33 cellular contexts compared by ENCODE assay signal in the genomic region with DNA sequence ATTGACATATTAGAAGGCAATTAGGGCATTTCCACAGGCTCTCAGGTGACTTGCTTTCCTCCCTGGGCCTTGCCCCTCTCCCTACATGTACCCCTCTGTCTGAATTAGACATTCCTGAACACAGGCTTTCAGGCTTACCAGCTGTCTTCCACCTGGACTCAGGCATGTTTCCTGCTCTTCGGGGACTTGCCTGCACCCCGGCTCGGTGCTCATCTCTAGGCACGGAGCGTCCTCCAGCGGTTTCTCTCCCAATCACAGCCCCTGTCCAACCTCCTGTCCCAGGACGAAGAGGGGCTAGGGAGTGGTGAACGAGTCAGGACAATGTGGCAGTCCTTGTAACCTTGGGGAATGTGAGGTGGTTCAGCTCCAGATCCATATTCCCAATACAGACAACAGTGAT. TPM values are rescaled to one million over a fixed set of nuclear protein-coding genes. Genes with fewer than 3 reads are reported as not detected.
DNase-seq lines count a peak whose midpoint lies in the region; ATAC-seq, FAIRE-seq and TF ChIP-seq lines count a peak whose summit lies in the region.
"Had no signal": no experiment of that assay in that cellular context is flagged by ENCODE, and none has a peak within 500 bp of the region (broad histone marks: within the 10 kb centered on the region; RNA-seq: fewer than 3 reads in every experiment).

No MANE protein-coding gene starts in this region.

- H3K9me2 ChIP-seq in OCI-LY1 (ENCODE audit: low read depth, low read length): no peaks in the 10 kb centered on the region

- WGBS in endodermal cell (ENCODE audit: insufficient coverage in 1 of 2, insufficient read length in 1 of 2), 2 experiments: 74 to 86% methylated on average over 6 to 8 of the region's 8 CpGs

- H3F3A ChIP-seq in OCI-LY1 (ENCODE audit: insufficient read depth, low read length): no peaks in the 10 kb centered on the region

- H3K79me2 ChIP-seq in OCI-LY1 (ENCODE audit: insufficient read depth, low read length): no peaks in the 10 kb centered on the region

- H4K20me1 ChIP-seq in OCI-LY1 (ENCODE audit: insufficient read depth, low read length): no peaks in the 10 kb centered on the region
- H4K20me1 ChIP-seq: BLaER1 treated with 17β-estradiol and CSF1 and Interleukin-3, amounts not matched to agents 10 nM and 100 nM had no signal

- no peak for FAIRE-seq in GM12891 (lab: Jason Lieb, UNC)

- H3K36me3 ChIP-seq in OCI-LY1 (ENCODE audit: insufficient read depth, low read length) (no peaks in the 10 kb centered on the region), endodermal cell (ENCODE audit: control insufficient read depth, insufficient read depth, low read length) (no peaks in the 10 kb centered on the region)
- H3K36me3 ChIP-seq: BLaER1 treated with 17β-estradiol and CSF1 and Interleukin-3, amounts not matched to agents 10 nM and 100 nM; breast epithelium; colonic mucosa; esophagus muscularis mucosa; SJSA1; suprapubic skin had no signal

- CTCF ChIA-PET in MCF 10A (lab: Yijun Ruan, JAX): interaction anchor here (1.2 to 20.7 kb wide), 5 partner anchors 20 to 251 kb away, joined by 5 to 808 read pairs (median 273); partner anchors contain the start of genes KCNC4 and LAMTOR5

- no peak overlapping the region for H3K27ac ChIP-seq in OCI-LY1 (ENCODE audit: low read depth, low read length, poor library complexity, severe bottlenecking)
- no peak overlapping the region for H3K27ac ChIP-seq in endodermal cell (ENCODE audit: low read depth, low read length)
- H3K27ac ChIP-seq: BLaER1 treated with 17β-estradiol and CSF1 and Interleukin-3, amounts not matched to agents 10 nM and 100 nM; breast epithelium; colonic mucosa; esophagus muscularis mucosa; SJSA1; suprapubic skin; VCaP had no signal

- no peak overlapping the region for H3K4me3 ChIP-seq in OCI-LY1 (ENCODE audit: low read depth, low read length, poor library complexity, severe bottlenecking)
- H3K4me3 ChIP-seq in endodermal cell (ENCODE audit: low read length): no peak overlapping the region
- H3K4me3 ChIP-seq: BLaER1 treated with 17β-estradiol and CSF1 and Interleukin-3, amounts not matched to agents 10 nM and 100 nM; breast epithelium; colonic mucosa; esophagus muscularis mucosa; SJSA1; smooth muscle cell; suprapubic skin had no signal

- H3K4me3 Mint-ChIP-seq in endodermal cell (no peak overlapping the region), naive B cell (no peak overlapping the region), MCF 10A (ENCODE audit: unreplicated experiment) (no peak overlapping the region)
- H3K4me3 Mint-ChIP-seq: activated CD4-positive, alpha-beta T cell treated with anti-CD3 and anti-CD28 coated beads, Interleukin-2, amount 10 ng/mL, durations not matched to agents 7 days and 5 days; activated CD8-positive, alpha-beta memory T cell treated with anti-CD3 and anti-CD28 coated beads, Interleukin-2, amount 10 ng/mL, durations not matched to agents 7 days and 5 days; activated naive CD4-positive, alpha-beta T cell treated with anti-CD3 and anti-CD28 coated beads for 36 hours; activated T-cell treated with anti-CD3 and anti-CD28 coated beads, Interleukin-2, amount 50 U/mL, for 72 hours; effector memory CD8-positive, alpha-beta T cell; T-helper 17 cell had no signal

- peak overlapping the region; percentile 61 for H3K27ac Mint-ChIP-seq in endodermal cell
- H3K27ac Mint-ChIP-seq in naive B cell: peak overlapping the region in 4 of 6 donors; percentile 7 to 77 (median 36)
- H3K27ac Mint-ChIP-seq in MCF 10A (ENCODE audit: low read depth, unreplicated experiment): no peak overlapping the region
- H3K27ac Mint-ChIP-seq: activated CD4-positive, alpha-beta T cell treated with anti-CD3 and anti-CD28 coated beads, Interleukin-2, amount 10 ng/mL, durations not matched to agents 7 days and 5 days; activated CD8-positive, alpha-beta memory T cell treated with anti-CD3 and anti-CD28 coated beads, Interleukin-2, amount 10 ng/mL, durations not matched to agents 7 days and 5 days; activated naive CD4-positive, alpha-beta T cell treated with anti-CD3 and anti-CD28 coated beads for 36 hours; activated T-cell treated with anti-CD3 and anti-CD28 coated beads, Interleukin-2, amount 50 U/mL, for 72 hours; effector memory CD8-positive, alpha-beta T cell; T-helper 17 cell had no signal

- H3K27me3 Mint-ChIP-seq in endodermal cell (ENCODE audit: insufficient read depth) (no peaks in the 10 kb centered on the region), naive B cell (peaks cover 5 to 35% (median 28%) of the 10 kb centered on the region in 3 donors), MCF 10A (ENCODE audit: insufficient read depth, unreplicated experiment) (peaks cover 37% of the 10 kb centered on the region)

- H2AFZ ChIP-seq in OCI-LY1 (ENCODE audit: low read length): no peak overlapping the region

- POLR2A ChIA-PET in MCF 10A (lab: Yijun Ruan, JAX): interaction anchor here (0.6 to 1.6 kb wide), 2 partner anchors 42 to 49 kb away, joined by 3 read pairs; no protein-coding TSS in a partner anchor

- ATAC-seq in naive B cell (ENCODE audit: low read depth in 2 of 2) (no peak), GM18867 (IDR thresholded peaks at IDR 0.05; ENCODE audit: unreplicated experiment) (no peak)
- ATAC-seq: activated CD8-positive, alpha-beta memory T cell treated with anti-CD3 and anti-CD28 coated beads, Interleukin-2, amount 10 ng/mL, durations not matched to agents 7 days and 5 days; activated T-cell treated with anti-CD3 and anti-CD28 coated beads, Interleukin-2, amount 50 U/mL, for 72 hours; effector memory CD8-positive, alpha-beta T cell; T-helper 17 cell had no signal

- H3K4me1 ChIP-seq in OCI-LY1 (ENCODE audit: insufficient read depth, low read length, severe bottlenecking) (no peaks in the 10 kb centered on the region), endodermal cell (ENCODE audit: control insufficient read depth, insufficient read depth, low read length) (peaks cover 6% of the 10 kb centered on the region)
- H3K4me1 ChIP-seq: breast epithelium, colonic mucosa, esophagus muscularis mucosa, SJSA1, suprapubic skin had no signal

- H3K27me3 ChIP-seq in OCI-LY1 (ENCODE audit: insufficient read depth, low read length) (peaks cover 3% of the 10 kb centered on the region; the same call in 1 of the 2 replicates), endodermal cell (ENCODE audit: control insufficient read depth, insufficient read depth, low read length, poor library complexity, severe bottlenecking) (no peaks in the 10 kb centered on the region)
- H3K27me3 ChIP-seq: BLaER1 treated with 17β-estradiol and CSF1 and Interleukin-3, amounts not matched to agents 10 nM and 100 nM; colonic mucosa had no signal

- no peaks in the 10 kb centered on the region for H3K9me3 Mint-ChIP-seq in endodermal cell
- no peaks in the 10 kb centered on the region for H3K9me3 Mint-ChIP-seq in naive B cell
- H3K9me3 Mint-ChIP-seq in MCF 10A (ENCODE audit: unreplicated experiment): no peaks in the 10 kb centered on the region
- H3K9me3 Mint-ChIP-seq: activated CD4-positive, alpha-beta T cell treated with anti-CD3 and anti-CD28 coated beads, Interleukin-2, amount 10 ng/mL, durations not matched to agents 7 days and 5 days; activated naive CD4-positive, alpha-beta T cell treated with anti-CD3 and anti-CD28 coated beads for 36 hours; activated T-cell treated with anti-CD3 and anti-CD28 coated beads, Interleukin-2, amount 50 U/mL, for 72 hours; effector memory CD8-positive, alpha-beta T cell had no signal

- no peak for TF ChIP-seq POLR2A in GM12891 (IDR thresholded peaks at IDR 0.05; ENCODE audit: low read depth, low read length)

- H3K4me1 Mint-ChIP-seq in endodermal cell (peaks cover 19% of the 10 kb centered on the region), naive B cell (no peaks in the 10 kb centered on the region), MCF 10A (ENCODE audit: insufficient read depth, unreplicated experiment) (no peaks in the 10 kb centered on the region)
- H3K4me1 Mint-ChIP-seq: activated CD4-positive, alpha-beta T cell treated with anti-CD3 and anti-CD28 coated beads, Interleukin-2, amount 10 ng/mL, durations not matched to agents 7 days and 5 days; activated CD8-positive, alpha-beta memory T cell treated with anti-CD3 and anti-CD28 coated beads, Interleukin-2, amount 10 ng/mL, durations not matched to agents 7 days and 5 days; T-helper 17 cell had no signal

- no peak overlapping the region for H3K4me2 ChIP-seq in OCI-LY1 (ENCODE audit: low read length)
- H3K4me2 ChIP-seq: BLaER1 treated with 17β-estradiol and CSF1 and Interleukin-3, amounts not matched to agents 10 nM and 100 nM; smooth muscle cell had no signal

- H3K9me3 ChIP-seq in OCI-LY1 (ENCODE audit: low read length): no peaks in the 10 kb centered on the region
- H3K9me3 ChIP-seq in endodermal cell (ENCODE audit: control insufficient read depth, low read length): no peaks in the 10 kb centered on the region
- H3K9me3 ChIP-seq: BLaER1 treated with 17β-estradiol and CSF1 and Interleukin-3, amounts not matched to agents 10 nM and 100 nM; breast epithelium; colonic mucosa; esophagus muscularis mucosa; SJSA1; suprapubic skin had no signal

- peak; percentile 18 for DNase-seq in ELR (ENCODE audit: low read depth)
- DNase-seq in endodermal cell: peak; percentile 92
- no peak for DNase-seq in naive B cell
- DNase-seq in GM12891 (ENCODE audit: insufficient read length, low spot score): no peak
- no peak for DNase-seq in MCF 10A (ENCODE audit: unreplicated experiment)
- DNase-seq in NCI-H1694 (lab: John Stamatoyannopoulos, UW): no peak
- DNase-seq: activated CD4-positive, alpha-beta T cell treated with anti-CD3 and anti-CD28 coated beads, Interleukin-2, amount 10 ng/mL, durations not matched to agents 7 days and 5 days; activated CD8-positive, alpha-beta memory T cell treated with anti-CD3 and anti-CD28 coated beads, Interleukin-2, amount 10 ng/mL, durations not matched to agents 7 days and 5 days; activated naive CD4-positive, alpha-beta T cell treated with anti-CD3 and anti-CD28 coated beads for 36 hours; activated T-cell treated with anti-CD3 and anti-CD28 coated beads, Interleukin-2, amount 50 U/mL, for 72 hours; amniotic stem cell; colonic mucosa; DND-41; effector memory CD8-positive, alpha-beta T cell; hypothalamus; kidney glomerular epithelial cell; MV-4-11; NCI-H146; NCI-H524; occipital lobe; T-helper 17 cell had no signal

- no peak overlapping the region for H3K9ac ChIP-seq in OCI-LY1 (ENCODE audit: low read length)
- H3K9ac ChIP-seq in endodermal cell (ENCODE audit: extremely low read depth, low read length, poor library complexity, severe bottlenecking): no peak overlapping the region
- H3K9ac ChIP-seq: BLaER1 treated with 17β-estradiol and CSF1 and Interleukin-3, amounts not matched to agents 10 nM and 100 nM had no signal

- BruUV-seq in MCF 10A (replicated peaks; lab: Mats Ljungman, UMichigan): no TSS peak

- intact Hi-C loops in MCF 10A (cut with micrococcal nuclease): no loop called here

- no peaks in the 10 kb centered on the region for H3K36me3 Mint-ChIP-seq in endodermal cell (ENCODE audit: low read depth)
- H3K36me3 Mint-ChIP-seq in naive B cell: no peaks in the 10 kb centered on the region
- peaks cover 10% of the 10 kb centered on the region for H3K36me3 Mint-ChIP-seq in MCF 10A (ENCODE audit: insufficient read depth, unreplicated experiment)
- H3K36me3 Mint-ChIP-seq: activated CD8-positive, alpha-beta memory T cell treated with anti-CD3 and anti-CD28 coated beads, Interleukin-2, amount 10 ng/mL, durations not matched to agents 7 days and 5 days had no signal

- peak; percentile 45; the same call in 1 of the 2 replicates for TF ChIP-seq CTCF in OCI-LY1 (IDR thresholded peaks at IDR 0.05; ENCODE audit: low read length)
- TF ChIP-seq CTCF in endodermal cell (conservative IDR thresholded peaks at IDR 0.05): peak; percentile 82
- TF ChIP-seq CTCF in MCF 10A (IDR thresholded peaks at IDR 0.05; ENCODE audit: unreplicated experiment): no peak

RNA-seq across cellular contexts. Expression of gene PROK1, which starts 4.2 kb away (rescaled TPM):
- under 1 TPM in 1 of 2 donors, not detected in 1; 0.20 TPM for total RNA-seq in endodermal cell
- polyA plus RNA-seq in endodermal cell (2013, experiment 1 of 2): not detected
- polyA plus RNA-seq in endodermal cell (2013, experiment 2 of 2): not detected
- under 1 TPM in 2 of 6 donors, not detected in 4; 0.21 to 0.71 TPM for polyA plus RNA-seq in naive B cell (ENCODE audit: low read depth in 6 of 6)
- not detected for polyA plus RNA-seq in GM12891 (2012; ENCODE audit: low read depth, missing spikeins)
- total RNA-seq in MCF 10A (2022): not detected in 2 replicates
- total RNA-seq: activated CD4-positive, alpha-beta T cell treated with anti-CD3 and anti-CD28 coated beads, Interleukin-2, amount 10 ng/mL, durations not matched to agents 7 days and 5 days; activated CD8-positive, alpha-beta memory T cell treated with anti-CD3 and anti-CD28 coated beads, Interleukin-2, amount 10 ng/mL, durations not matched to agents 7 days and 5 days; activated naive CD4-positive, alpha-beta T cell treated with anti-CD3 and anti-CD28 coated beads for 36 hours; colonic mucosa; esophagus muscularis mucosa; myocyte; occipital lobe; renal cortical epithelial cell; SJSA1; T-helper 17 cell; urinary bladder had no signal

RNA-seq across cellular contexts. Expression of gene LAMTOR5, which starts 47.7 kb away (rescaled TPM):
- total RNA-seq in endodermal cell: 100 to 1,000 TPM; 104 to 132 TPM
- polyA plus RNA-seq in endodermal cell (2013, experiment 1 of 2): 157 TPM
- 145 TPM for polyA plus RNA-seq in endodermal cell (2013, experiment 2 of 2)
- polyA plus RNA-seq in naive B cell (ENCODE audit: low read depth in 6 of 6): 100 to 1,000 TPM; 472 to 651 (median 493) TPM
- polyA plus RNA-seq in GM12891 (2012; ENCODE audit: low read depth, missing spikeins): 281 TPM
- total RNA-seq in MCF 10A (2022): 111 and 127 TPM in 2 replicates

Comparison
In these comparisons a context has a peak if more than half of its experiments do, and no peak if none do; other contexts are left out.
1. DNase-seq: peak in ELR (single experiment) and endodermal cell (single experiment); none in naive B cell (single experiment), GM12891 (single experiment), MCF 10A (single experiment) and NCI-H1694 (single experiment).